ENCODE assay signal across 16 cellular contexts in genomic region chr18:58562146-58562998, GRCh38.
DNase-seq lines count a peak whose midpoint lies in the region; ATAC-seq and TF ChIP-seq lines count a peak whose summit lies in the region.
"Had no signal": no experiment of that assay in that cellular context is flagged by ENCODE, and none has a peak within 500 bp of the region (broad histone marks: within the 10 kb centered on the region; RNA-seq: fewer than 3 reads in every experiment).

No MANE protein-coding gene starts in this region.

- H3K4me2 ChIP-seq in MM.1S (ENCODE audit: low read depth, low read length) = peak overlapping the region; percentile 31

- H3K27ac ChIP-seq in MM.1S (ENCODE audit: low read length) (peak overlapping the region; percentile 57; the same call in 1 of the 2 replicates), prostate gland (no peak overlapping the region)
- H3K27ac ChIP-seq: parathyroid adenoma, RWPE1 had no signal

- H3K4me3 ChIP-seq in MM.1S (ENCODE audit: low read length) = no peak overlapping the region
- no peak overlapping the region for H3K4me3 ChIP-seq in prostate gland

- peak overlapping the region; percentile 21 for H3K27ac Mint-ChIP-seq in activated naive CD4-positive, alpha-beta T cell treated with anti-CD3 and anti-CD28 coated beads for 36 hours
- H3K27ac Mint-ChIP-seq in stimulated activated memory B cell treated with anti-CD40 and anti-IgM and Interleukin-4, amounts not matched to agents 10 μg/mL and 1 μg/mL and 100 μg/mL, for 72 hours = peak overlapping the region; percentile 30

- no peaks in the 10 kb centered on the region for H3K9me3 ChIP-seq in MM.1S (replicated peaks; ENCODE audit: insufficient read depth, low read length)
- H3K9me3 ChIP-seq in prostate gland = no peaks in the 10 kb centered on the region

- no peak for DNase-seq in activated naive CD4-positive, alpha-beta T cell treated with anti-CD3 and anti-CD28 coated beads for 36 hours
- DNase-seq in activated naive CD4-positive, alpha-beta T cell (lab: John Stamatoyannopoulos, UW) = no peak
- DNase-seq in MM.1S (peak; percentile 27), midbrain (lab: John Stamatoyannopoulos, UW) (no peak), prostate gland (ENCODE audit: low spot score) (no peak)
- DNase-seq: activated CD4-positive, alpha-beta T cell treated with anti-CD3 and anti-CD28 coated beads, Interleukin-2, amount 50 U/mL, for 1 hour; activated gamma-delta T cell; COR-L47; NCI-H510A; stimulated activated CD4-positive, alpha-beta T cell treated with anti-CD3 and anti-CD28 coated beads, Interleukin-12 subunit alpha, Interleukin-12 subunit beta, amount 100 ng/mL, for 4 hours; T-helper 2 cell had no signal

- intact Hi-C loops in activated naive CD4-positive, alpha-beta T cell treated with anti-CD3 and anti-CD28 coated beads for 36 hours (cut with micrococcal nuclease) = loop anchor here (2.0 kb wide), 1 partner anchor 14 kb away; no protein-coding TSS in a partner anchor
- intact Hi-C loops in prostate gland (cut with DNase I) = no loop called here

- WGBS in prostate gland = 89% methylated on average over 4 of the region's 4 CpGs

- H3F3A ChIP-seq in MM.1S (ENCODE audit: insufficient read depth, low read length) = peaks cover 25% of the 10 kb centered on the region

- TF ChIP-seq CTCF in MM.1S (IDR thresholded peaks at IDR 0.05; ENCODE audit: low read length) (no peak), prostate gland (IDR thresholded peaks at IDR 0.05) (no peak)

- H3K4me1 ChIP-seq in MM.1S (ENCODE audit: low read length) (peaks cover 39% of the 10 kb centered on the region), prostate gland (replicated peaks) (no peaks in the 10 kb centered on the region)
- H3K4me1 ChIP-seq: parathyroid adenoma had no signal

- H3K36me3 ChIP-seq in MM.1S (replicated peaks; ENCODE audit: insufficient read depth, low read length) (no peaks in the 10 kb centered on the region), prostate gland (no peaks in the 10 kb centered on the region)

- no peak overlapping the region for H3K4me3 Mint-ChIP-seq in activated naive CD4-positive, alpha-beta T cell treated with anti-CD3 and anti-CD28 coated beads for 36 hours
- no peak overlapping the region for H3K4me3 Mint-ChIP-seq in stimulated activated memory B cell treated with anti-CD40 and anti-IgM and Interleukin-4, amounts not matched to agents 10 μg/mL and 1 μg/mL and 100 μg/mL, for 72 hours

- ATAC-seq in HG02610 (IDR thresholded peaks at IDR 0.05; ENCODE audit: unreplicated experiment) (peak; percentile 33), HG02884 (IDR thresholded peaks at IDR 0.05; ENCODE audit: unreplicated experiment) (no peak)
- peak; percentile 14 for ATAC-seq in stimulated activated memory B cell treated with anti-CD40 and anti-IgM and Interleukin-4, amounts not matched to agents 10 μg/mL and 1 μg/mL and 100 μg/mL, for 72 hours

- no peaks in the 10 kb centered on the region for H3K27me3 ChIP-seq in MM.1S (replicated peaks; ENCODE audit: insufficient read depth, low read length)
- H3K27me3 ChIP-seq in prostate gland (replicated peaks; ENCODE audit: insufficient read depth) = no peaks in the 10 kb centered on the region

- H3K27me3 Mint-ChIP-seq in activated naive CD4-positive, alpha-beta T cell treated with anti-CD3 and anti-CD28 coated beads for 36 hours (ENCODE audit: low read depth) = no peaks in the 10 kb centered on the region
- H3K27me3 Mint-ChIP-seq in stimulated activated memory B cell treated with anti-CD40 and anti-IgM and Interleukin-4, amounts not matched to agents 10 μg/mL and 1 μg/mL and 100 μg/mL, for 72 hours = no peaks in the 10 kb centered on the region

- H2AFZ ChIP-seq in MM.1S (ENCODE audit: low read length) = peak overlapping the region; percentile 7; the same call in 1 of the 2 replicates
- H2AFZ ChIP-seq: parathyroid adenoma had no signal

- H3K9me2 ChIP-seq in MM.1S (replicated peaks; ENCODE audit: insufficient read depth, low read length) = no peaks in the 10 kb centered on the region

- peaks cover 19% of the 10 kb centered on the region for H3K4me1 Mint-ChIP-seq in activated naive CD4-positive, alpha-beta T cell treated with anti-CD3 and anti-CD28 coated beads for 36 hours (ENCODE audit: low read depth)
- H3K4me1 Mint-ChIP-seq in stimulated activated memory B cell treated with anti-CD40 and anti-IgM and Interleukin-4, amounts not matched to agents 10 μg/mL and 1 μg/mL and 100 μg/mL, for 72 hours = peaks cover 76% of the 10 kb centered on the region

- peaks cover 8% of the 10 kb centered on the region for H3K9me3 Mint-ChIP-seq in activated naive CD4-positive, alpha-beta T cell treated with anti-CD3 and anti-CD28 coated beads for 36 hours
- H3K9me3 Mint-ChIP-seq in stimulated activated memory B cell treated with anti-CD40 and anti-IgM and Interleukin-4, amounts not matched to agents 10 μg/mL and 1 μg/mL and 100 μg/mL, for 72 hours = peaks cover 6% of the 10 kb centered on the region

- H3K9ac ChIP-seq in MM.1S (ENCODE audit: low read length) = no peak overlapping the region
- H3K9ac ChIP-seq: parathyroid adenoma had no signal

- CTCF ChIA-PET in activated naive CD4-positive, alpha-beta T cell treated with anti-CD3 and anti-CD28 coated beads for 36 hours (lab: Charles Lee) = interaction anchor here (0.7 to 2.7 kb wide), 7 partner anchors 18 to 202 kb away, joined by 3 to 7 read pairs (median 5); no protein-coding TSS in a partner anchor

- no peaks in the 10 kb centered on the region for H4K20me1 ChIP-seq in MM.1S (ENCODE audit: insufficient read depth, low read length)

- TF ChIP-seq POLR2A in prostate gland (IDR thresholded peaks at IDR 0.05) = no peak

- peaks cover 5% of the 10 kb centered on the region for H3K36me3 Mint-ChIP-seq in activated naive CD4-positive, alpha-beta T cell treated with anti-CD3 and anti-CD28 coated beads for 36 hours (ENCODE audit: low read depth)
- no peaks in the 10 kb centered on the region for H3K36me3 Mint-ChIP-seq in stimulated activated memory B cell treated with anti-CD40 and anti-IgM and Interleukin-4, amounts not matched to agents 10 μg/mL and 1 μg/mL and 100 μg/mL, for 72 hours

- no peaks in the 10 kb centered on the region for H3K79me2 ChIP-seq in MM.1S (ENCODE audit: low read length)
- H3K79me2 ChIP-seq: parathyroid adenoma had no signal
